20 cellular contexts compared by ENCODE assay signal in the genomic region with DNA sequence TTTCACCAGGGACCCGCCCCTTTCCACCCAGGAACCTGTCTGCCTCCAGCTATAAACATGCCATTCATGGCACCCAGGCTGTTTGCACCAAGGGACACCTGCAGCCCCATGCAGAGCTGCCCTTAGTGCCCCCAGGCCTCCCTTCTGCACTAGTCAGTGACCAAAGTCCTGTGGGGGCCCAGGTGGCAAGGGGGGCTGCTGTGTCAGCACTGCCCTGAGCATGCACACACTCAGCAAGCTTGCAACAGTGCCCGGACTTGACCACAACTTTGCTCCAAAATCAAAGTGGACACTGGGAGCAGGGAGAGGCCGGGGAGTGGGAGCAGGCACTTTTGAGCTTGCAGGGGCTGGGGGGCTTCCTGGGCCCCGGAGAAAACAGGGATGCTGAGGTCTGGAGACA.
DNase-seq lines count a peak whose midpoint lies in the region; ATAC-seq lines count a peak whose summit lies in the region.
"Had no signal": no experiment of that assay in that cellular context is flagged by ENCODE, and none has a peak within 500 bp of the region (broad histone marks: within the 10 kb centered on the region; RNA-seq: fewer than 3 reads in every experiment).

No MANE protein-coding gene starts in this region.

- H3K18ac ChIP-seq in mesendoderm (ENCODE audit: low read length): peak overlapping the region; percentile 29

- peak overlapping the region; percentile 52 for H2BK120ac ChIP-seq in mesendoderm (ENCODE audit: low read depth, low read length)

- CTCF ChIA-PET in activated CD8-positive, alpha-beta T cell treated with anti-CD3 and anti-CD28 coated beads, Interleukin-2, amount 10 ng/mL, durations not matched to agents 7 days and 5 days (lab: Charles Lee): no interaction called here

- no peaks in the 10 kb centered on the region for H3K4me1 Mint-ChIP-seq in activated CD8-positive, alpha-beta T cell treated with anti-CD3 and anti-CD28 coated beads, Interleukin-2, amount 10 ng/mL, durations not matched to agents 7 days and 5 days (ENCODE audit: low read depth)
- no peaks in the 10 kb centered on the region for H3K4me1 Mint-ChIP-seq in activated CD4-positive, alpha-beta T cell treated with anti-CD3 and anti-CD28 coated beads, Interleukin-2, amount 10 ng/mL, durations not matched to agents 24 days and 14 days
- H3K4me1 Mint-ChIP-seq: activated CD4-positive, alpha-beta T cell treated with anti-CD3 and anti-CD28 coated beads, Interleukin-2, amount 10 ng/mL, durations not matched to agents 7 days and 5 days had no signal

- no peak overlapping the region for H2AK5ac ChIP-seq in mesendoderm (ENCODE audit: low read length)

- H3K4me3 Mint-ChIP-seq in activated CD8-positive, alpha-beta T cell treated with anti-CD3 and anti-CD28 coated beads, Interleukin-2, amount 10 ng/mL, durations not matched to agents 7 days and 5 days: no peak overlapping the region
- no peak overlapping the region for H3K4me3 Mint-ChIP-seq in activated CD4-positive, alpha-beta T cell treated with anti-CD3 and anti-CD28 coated beads, Interleukin-2, amount 10 ng/mL, durations not matched to agents 24 days and 14 days
- H3K4me3 Mint-ChIP-seq: activated CD4-positive, alpha-beta T cell treated with anti-CD3 and anti-CD28 coated beads, Interleukin-2, amount 10 ng/mL, durations not matched to agents 7 days and 5 days had no signal

- H3K4me1 ChIP-seq in HUES48 (ENCODE audit: control insufficient read depth, insufficient read depth, low read length) (peaks cover 51% of the 10 kb centered on the region), mesendoderm (ENCODE audit: control insufficient read depth, low read depth, low read length) (no peaks in the 10 kb centered on the region)
- H3K4me1 ChIP-seq: BE2C, Peyer's patch had no signal

- DNase-seq in mesendoderm (no peak), cerebellar cortex (ENCODE audit: low spot score) (no peak)
- DNase-seq in activated CD8-positive, alpha-beta T cell treated with anti-CD3 and anti-CD28 coated beads, Interleukin-2, amount 10 ng/mL, durations not matched to agents 7 days and 5 days: no peak
- no peak for DNase-seq in activated CD4-positive, alpha-beta T cell treated with anti-CD3 and anti-CD28 coated beads, Interleukin-2, amount 10 ng/mL, durations not matched to agents 24 days and 14 days
- DNase-seq: activated CD4-positive, alpha-beta T cell treated with anti-CD3 and anti-CD28 coated beads, Interleukin-2, amount 10 ng/mL, durations not matched to agents 7 days and 5 days; activated T-cell treated with anti-CD3 and anti-CD28 coated beads, Interleukin-2, amount 50 U/mL, for 48 hours; amygdala; BE2C; cortex of kidney; DMS79; NCI-H1092 treated with DMSO at 0.1 percent for 48 hours; NCI-H446 treated with DMSO at 0.1 percent for 48 hours; Peyer's patch; stimulated activated naive CD8-positive, alpha-beta T cell treated with anti-CD3 and anti-CD28 coated beads, Interleukin-15, Interleukin-2, amounts not matched to agents 100 U/mL and 50 U/mL, for 24 hours had no signal

- H3K27ac Mint-ChIP-seq in activated CD8-positive, alpha-beta T cell treated with anti-CD3 and anti-CD28 coated beads, Interleukin-2, amount 10 ng/mL, durations not matched to agents 7 days and 5 days: no peak overlapping the region
- H3K27ac Mint-ChIP-seq in activated CD4-positive, alpha-beta T cell treated with anti-CD3 and anti-CD28 coated beads, Interleukin-2, amount 10 ng/mL, durations not matched to agents 24 days and 14 days: no peak overlapping the region
- H3K27ac Mint-ChIP-seq: activated CD4-positive, alpha-beta T cell treated with anti-CD3 and anti-CD28 coated beads, Interleukin-2, amount 10 ng/mL, durations not matched to agents 7 days and 5 days had no signal

- no peaks in the 10 kb centered on the region for H3K9me3 ChIP-seq in HUES48 (ENCODE audit: control insufficient read depth, insufficient read depth, low read length)
- H3K9me3 ChIP-seq: BE2C, neutrophil, Peyer's patch had no signal

- no CpG with 5 or more reads among the region's 4 CpGs for WGBS in mesendoderm (ENCODE audit: extremely low coverage, insufficient coverage, low lambda C conversion rate)

- H3K79me2 ChIP-seq in mesendoderm (ENCODE audit: control insufficient read depth, insufficient read depth, low read length): no peaks in the 10 kb centered on the region

- H3K36me3 ChIP-seq in HUES48 (ENCODE audit: control insufficient read depth, insufficient read depth, low read length) (no peaks in the 10 kb centered on the region), mesendoderm (ENCODE audit: control insufficient read depth, insufficient read depth, low read length) (no peaks in the 10 kb centered on the region)
- H3K36me3 ChIP-seq: BE2C, neutrophil, Peyer's patch had no signal

- H2BK15ac ChIP-seq in mesendoderm (replicated peaks; ENCODE audit: low read depth): no peak overlapping the region

- no peak overlapping the region for H3K4me2 ChIP-seq in mesendoderm (ENCODE audit: low read length)

- intact Hi-C loops in activated CD4-positive, alpha-beta T cell treated with anti-CD3 and anti-CD28 coated beads, Interleukin-2, amount 10 ng/mL, durations not matched to agents 24 days and 14 days (cut with micrococcal nuclease): no loop called here

- ATAC-seq in GM18867 (IDR thresholded peaks at IDR 0.05; ENCODE audit: unreplicated experiment) (peak; percentile 7), GM21723 (IDR thresholded peaks at IDR 0.05; ENCODE audit: unreplicated experiment) (peak; percentile 8), GM19035 (IDR thresholded peaks at IDR 0.05; ENCODE audit: unreplicated experiment) (no peak)
- ATAC-seq in activated CD8-positive, alpha-beta T cell treated with anti-CD3 and anti-CD28 coated beads, Interleukin-2, amount 10 ng/mL, durations not matched to agents 7 days and 5 days: no peak
- ATAC-seq: sciatic nerve had no signal

- H3K36me3 Mint-ChIP-seq in activated CD8-positive, alpha-beta T cell treated with anti-CD3 and anti-CD28 coated beads, Interleukin-2, amount 10 ng/mL, durations not matched to agents 7 days and 5 days (ENCODE audit: low read depth): no peaks in the 10 kb centered on the region
- H3K36me3 Mint-ChIP-seq in activated CD4-positive, alpha-beta T cell treated with anti-CD3 and anti-CD28 coated beads, Interleukin-2, amount 10 ng/mL, durations not matched to agents 24 days and 14 days (ENCODE audit: low read depth): no peaks in the 10 kb centered on the region

- H3K4ac ChIP-seq in mesendoderm (ENCODE audit: low read depth, low read length): peak overlapping the region; percentile 20

- no peak overlapping the region for H4K5ac ChIP-seq in mesendoderm (ENCODE audit: low read length)

- H3K9ac ChIP-seq in HUES48 (ENCODE audit: low read depth, low read length) (peak overlapping the region; percentile 41; the same call in 1 of the 2 replicates), mesendoderm (ENCODE audit: low read length) (no peak overlapping the region)

- H2BK5ac ChIP-seq in mesendoderm (ENCODE audit: low read length): no peak overlapping the region

- POLR2A ChIA-PET in activated CD8-positive, alpha-beta T cell treated with anti-CD3 and anti-CD28 coated beads, Interleukin-2, amount 10 ng/mL, durations not matched to agents 7 days and 5 days (lab: Charles Lee): no interaction called here

- H3K9me3 Mint-ChIP-seq in activated CD8-positive, alpha-beta T cell treated with anti-CD3 and anti-CD28 coated beads, Interleukin-2, amount 10 ng/mL, durations not matched to agents 7 days and 5 days (ENCODE audit: insufficient read depth): peaks cover 6% of the 10 kb centered on the region
- H3K9me3 Mint-ChIP-seq in activated CD4-positive, alpha-beta T cell treated with anti-CD3 and anti-CD28 coated beads, Interleukin-2, amount 10 ng/mL, durations not matched to agents 24 days and 14 days: no peaks in the 10 kb centered on the region
- H3K9me3 Mint-ChIP-seq: activated CD4-positive, alpha-beta T cell treated with anti-CD3 and anti-CD28 coated beads, Interleukin-2, amount 10 ng/mL, durations not matched to agents 7 days and 5 days had no signal

- H3K23ac ChIP-seq in mesendoderm (ENCODE audit: low read length): no peak overlapping the region

- no peak overlapping the region for H4K8ac ChIP-seq in mesendoderm (ENCODE audit: low read depth, low read length)

- H3K27me3 ChIP-seq in HUES48 (ENCODE audit: control insufficient read depth, insufficient read depth, low read length) (no peaks in the 10 kb centered on the region), mesendoderm (ENCODE audit: insufficient read depth, low read length, poor library complexity) (no peaks in the 10 kb centered on the region)
- H3K27me3 ChIP-seq: BE2C, neutrophil, Peyer's patch had no signal

- no peaks in the 10 kb centered on the region for H3K27me3 Mint-ChIP-seq in activated CD8-positive, alpha-beta T cell treated with anti-CD3 and anti-CD28 coated beads, Interleukin-2, amount 10 ng/mL, durations not matched to agents 7 days and 5 days (ENCODE audit: low read depth)
- H3K27me3 Mint-ChIP-seq in activated CD4-positive, alpha-beta T cell treated with anti-CD3 and anti-CD28 coated beads, Interleukin-2, amount 10 ng/mL, durations not matched to agents 24 days and 14 days: no peaks in the 10 kb centered on the region
- H3K27me3 Mint-ChIP-seq: activated CD4-positive, alpha-beta T cell treated with anti-CD3 and anti-CD28 coated beads, Interleukin-2, amount 10 ng/mL, durations not matched to agents 7 days and 5 days had no signal

- peak overlapping the region; percentile 54 for H3K56ac ChIP-seq in mesendoderm (ENCODE audit: low read length)

- peak overlapping the region; percentile 86 for H3K27ac ChIP-seq in HUES48 (ENCODE audit: low read depth, low read length)
- H3K27ac ChIP-seq in mesendoderm (ENCODE audit: low read depth, low read length): peak overlapping the region; percentile 71
- H3K27ac ChIP-seq: neutrophil, Peyer's patch had no signal

- no peak overlapping the region for H3K4me3 ChIP-seq in HUES48 (ENCODE audit: low read depth, low read length)
- H3K4me3 ChIP-seq in mesendoderm (ENCODE audit: low read length): no peak overlapping the region
- H3K4me3 ChIP-seq: Peyer's patch had no signal

- H3K79me1 ChIP-seq in mesendoderm (ENCODE audit: low read length): no peaks in the 10 kb centered on the region

Comparison
In these comparisons a context has a peak if more than half of its experiments do, and no peak if none do; other contexts are left out.
1. ATAC-seq: peak in GM18867 (single experiment) and GM21723 (single experiment); none in GM19035 (single experiment) and activated CD8-positive, alpha-beta T cell treated with anti-CD3 and anti-CD28 coated beads, Interleukin-2, amount 10 ng/mL, durations not matched to agents 7 days and 5 days (single experiment).